In the genomic region with DNA sequence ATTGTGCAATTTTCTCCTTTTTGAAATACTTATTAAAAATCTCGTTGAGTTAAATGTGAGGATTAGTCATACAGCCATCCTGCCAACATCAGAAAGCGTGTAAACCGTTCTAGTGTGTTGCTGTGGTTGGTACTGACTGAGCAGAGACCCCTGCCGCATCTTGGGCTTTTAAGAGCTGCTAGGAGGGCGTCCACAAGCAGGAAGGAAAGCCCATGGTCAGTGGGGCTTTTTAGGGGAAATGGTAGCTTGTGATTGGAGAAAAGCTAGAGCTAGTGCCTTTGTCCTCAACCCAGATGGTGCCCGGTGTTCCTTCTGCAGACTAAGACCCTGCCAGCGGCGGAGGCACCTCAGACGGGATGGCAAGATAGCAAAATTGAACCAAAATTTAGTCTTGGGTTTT, we compare ENCODE assay signal across 8 cellular contexts. TPM values are rescaled to one million over a fixed set of nuclear protein-coding genes. Genes with fewer than 3 reads are reported as not detected.
A peak's percentile ranks its signal among the peaks of the same experiment; 100 is the strongest.
DNase-seq lines count a peak whose midpoint lies in the region; TF ChIP-seq lines count a peak whose summit lies in the region.

No MANE protein-coding gene starts in this region.

- H3K4me3 ChIP-seq in cardiac fibroblast (replicated peaks in 1 of 2; ENCODE audit: low read depth in 2 of 2, low read length in 2 of 2) (peak overlapping the region; percentile 93 to 97), mesenchymal stem cell (ENCODE audit: insufficient read depth in 1 of 2, low read depth in 1 of 2, low read length in 2 of 2) (peak overlapping the region in 1 of 2 experiments; percentile 86), transverse colon (peak overlapping the region; percentile 89 to 99 (median 96))

- DNase-seq in NCI-H748 (lab: John Stamatoyannopoulos, UW; ENCODE audit: unreplicated experiment) (peak; percentile 49), NCI-H748 treated with DMSO at 0.1 percent for 48 hours (lab: John Stamatoyannopoulos, UW) (no peak), RWPE1 (ENCODE audit: low spot score) (no peak), cardiac fibroblast (ENCODE audit: low read depth in 2 of 2) (peak in 1 of 2 donors; percentile 52), mesenchymal stem cell (peak; percentile 54), transverse colon (no peak), HuH-7.5 (ENCODE audit: low spot score) (no peak), amniotic stem cell (lab: John Stamatoyannopoulos, UW) (no peak)

- peak overlapping the region in 1 of 2 experiments; percentile 82 for H3K4ac ChIP-seq in mesenchymal stem cell (ENCODE audit: low read depth in 1 of 2, low read length in 2 of 2)

- whole genome bisulfite sequencing in mesenchymal stem cell, result 35% methylated on average over 9 of the region's 9 CpGs
- 0 to 13% methylated on average over 3 to 9 of the region's 9 CpGs for WGBS in transverse colon (ENCODE audit: low coverage in 1 of 2), 2 donors

- H3K18ac ChIP-seq in mesenchymal stem cell (ENCODE audit: low read depth in 1 of 2, low read length in 2 of 2), result no peak overlapping the region

- no peak for TF ChIP-seq EP300 in transverse colon (IDR thresholded peaks at IDR 0.05; ENCODE audit: low read depth)

- peaks cover 5% of the 10 kb centered on the region for H3K79me1 ChIP-seq in mesenchymal stem cell (replicated peaks; ENCODE audit: low read length, poor library complexity, severe bottlenecking)

- TF ChIP-seq CTCF in RWPE1 (conservative IDR thresholded peaks at IDR 0.05; ENCODE audit: low read depth) (no peak), cardiac fibroblast (IDR thresholded peaks at IDR 0.05; ENCODE audit: low read depth, low read length) (no peak), transverse colon (IDR thresholded peaks at IDR 0.05) (no peak)

- H4K8ac ChIP-seq in mesenchymal stem cell (ENCODE audit: low read length), result no peak overlapping the region

- H3K4me2 ChIP-seq in mesenchymal stem cell (ENCODE audit: low read length, poor library complexity, severe bottlenecking), result peak overlapping the region; percentile 41

- H3K4me1 ChIP-seq in mesenchymal stem cell (ENCODE audit: control insufficient read depth, insufficient read depth, low read depth, low read length) (peaks cover 6% of the 10 kb centered on the region), transverse colon (peaks cover 0 to 48% (median 17%) of the 10 kb centered on the region in 4 donors)

- H2BK12ac ChIP-seq in mesenchymal stem cell (ENCODE audit: low read length in 2 of 2), result no peak overlapping the region

- POLR2A ChIA-PET in RWPE1 (lab: Yijun Ruan, JAX; ENCODE audit: low non-redundant PET), result interaction anchor here (0.6 kb wide), 1 partner anchor 62 kb away, joined by 4 read pairs; no protein-coding TSS in a partner anchor

- intact Hi-C loops in transverse colon (cut with DNase I; ENCODE audit: low total_unique reads), result no loop called here

- H4K91ac ChIP-seq in mesenchymal stem cell (ENCODE audit: low read length), result no peak overlapping the region

- H3K9me3 ChIP-seq in mesenchymal stem cell (ENCODE audit: control insufficient read depth, low read length) (no peaks in the 10 kb centered on the region), transverse colon (no peaks in the 10 kb centered on the region)

- TF ChIP-seq POLR2A in transverse colon (IDR thresholded peaks at IDR 0.05), result no peak

- CTCF ChIA-PET in RWPE1 (lab: Yijun Ruan, JAX), result interaction anchor here (0.7 to 0.9 kb wide), 4 partner anchors 28 to 781 kb away, joined by 3 to 5 read pairs (median 3); no protein-coding TSS in a partner anchor

- no peak overlapping the region for H2AK5ac ChIP-seq in mesenchymal stem cell (ENCODE audit: low read length, severe bottlenecking)

- no peak overlapping the region for H2BK5ac ChIP-seq in mesenchymal stem cell (ENCODE audit: low read depth, low read length, poor library complexity, severe bottlenecking)

- peak overlapping the region; percentile 88 for H3K9ac ChIP-seq in mesenchymal stem cell (ENCODE audit: low read length)

- peaks cover 6 to 9% of the 10 kb centered on the region in 2 experiments for H3K36me3 ChIP-seq in mesenchymal stem cell (ENCODE audit: control insufficient read depth in 1 of 2, insufficient read depth in 2 of 2, low read depth in 1 of 2, low read length in 2 of 2)
- H3K36me3 ChIP-seq in transverse colon, result peaks cover 0 to 7% (median 3%) of the 10 kb centered on the region in 4 donors

- H2BK15ac ChIP-seq in mesenchymal stem cell (ENCODE audit: low read depth, poor library complexity, severe bottlenecking), result no peak overlapping the region

- H3K27ac ChIP-seq in RWPE1 (peak overlapping the region; percentile 88), mesenchymal stem cell (ENCODE audit: low read length, poor library complexity, severe bottlenecking) (no peak overlapping the region), transverse colon (peak overlapping the region; percentile 91 to 97 (median 96))

- H3K23ac ChIP-seq in mesenchymal stem cell (ENCODE audit: low read length in 2 of 2), result peak overlapping the region in 1 of 2 experiments; percentile 35

- no peak overlapping the region for H2BK120ac ChIP-seq in mesenchymal stem cell (ENCODE audit: low read depth, low read length)

- in situ Hi-C loops in transverse colon (cut with MboI; ENCODE audit: low pct_ligation_motif_present in 1 of 4, low pct_unique_long_range_greater_than_20kb in 1 of 4, low sequenced_read_pairs in 3 of 4), result no loop called here

- no peaks in the 10 kb centered on the region for H3K27me3 ChIP-seq in mesenchymal stem cell (ENCODE audit: control insufficient read depth in 1 of 2, insufficient read depth in 1 of 2, low read length in 2 of 2)
- no peaks in the 10 kb centered on the region for H3K27me3 ChIP-seq in transverse colon

- H2AFZ ChIP-seq in mesenchymal stem cell (ENCODE audit: low read depth, low read length), result no peak overlapping the region

- H3K14ac ChIP-seq in mesenchymal stem cell (ENCODE audit: low read length in 2 of 2), result no peak overlapping the region

RNA-seq across cellular contexts. Expression of gene SDHA, which starts 1.4 kb away (rescaled TPM):
- polyA plus RNA-seq in mesenchymal stem cell (2013, experiment 1 of 2), result 101 TPM
- 110 TPM for polyA plus RNA-seq in mesenchymal stem cell (2013, experiment 2 of 2)
- total RNA-seq in transverse colon, result 100 to 1,000 TPM; 155 to 471 (median 250) TPM

RNA-seq across cellular contexts. Expression of gene CCDC127, which starts 1.5 kb away (rescaled TPM):
- polyA plus RNA-seq in mesenchymal stem cell (2013, experiment 1 of 2), result 3.9 TPM
- polyA plus RNA-seq in mesenchymal stem cell (2013, experiment 2 of 2), result 3.8 TPM
- total RNA-seq in transverse colon, result 1 to 10 TPM; 1.2 to 4.9 (median 4.8) TPM

RNA-seq across cellular contexts. Expression of gene LRRC14B, which starts 28.2 kb away (rescaled TPM):
- not detected for polyA plus RNA-seq in mesenchymal stem cell (2013, experiment 1 of 2)
- not detected for polyA plus RNA-seq in mesenchymal stem cell (2013, experiment 2 of 2)
- not detected for total RNA-seq in transverse colon

RNA-seq across cellular contexts. Expression of gene PDCD6, which starts 52.0 kb away (rescaled TPM):
- polyA plus RNA-seq in mesenchymal stem cell (2013, experiment 1 of 2), result 71.0 TPM
- 74.3 TPM for polyA plus RNA-seq in mesenchymal stem cell (2013, experiment 2 of 2)
- 100 to 1,000 TPM in 1 of 4 donors, 10 to 100 TPM in 3; 85.3 to 112 (median 86.3) TPM for total RNA-seq in transverse colon

Comparison
In these comparisons a context has a peak if more than half of its experiments do, and no peak if none do; other contexts are left out.
1. DNase-seq: peak in NCI-H748 (single experiment) and mesenchymal stem cell (single experiment); none in NCI-H748 treated with DMSO at 0.1 percent for 48 hours (single experiment), RWPE1 (single experiment), transverse colon (single experiment), HuH-7.5 (single experiment) and amniotic stem cell (single experiment).